27 cellular contexts compared by ENCODE assay signal in genomic region chr10:25417611-25418010, GRCh38.
"Had no signal": no experiment of that assay in that cellular context is flagged by ENCODE, and none has a peak within 500 bp of the region (broad histone marks: within the 10 kb centered on the region; RNA-seq: fewer than 3 reads in every experiment).

No MANE protein-coding gene starts in this region.

- H2AFZ ChIP-seq: neural progenitor cell, parathyroid adenoma had no signal

- FAIRE-seq: small intestine had no signal

- ATAC-seq: natural killer cell; psoas muscle; right cardiac atrium; right lobe of liver; stimulated activated effector memory CD8-positive, alpha-beta T cell treated with anti-CD3 and anti-CD28 coated beads, Interleukin-12 subunit alpha, Interleukin-12 subunit beta, amount 100 ng/mL, for 72 hours; upper lobe of right lung had no signal

- H3K9me3 ChIP-seq: ovary, right lobe of liver, sigmoid colon, thoracic aorta, thyroid gland, tibial nerve, upper lobe of right lung, uterus had no signal

- H3K4me1 Mint-ChIP-seq: natural killer cell; nephron; neural progenitor cell; stimulated activated effector memory CD8-positive, alpha-beta T cell treated with anti-CD3 and anti-CD28 coated beads, Interleukin-12 subunit alpha, Interleukin-12 subunit beta, amount 100 ng/mL, for 72 hours; stimulated activated naive B cell treated with anti-CD40 and anti-IgM and Interleukin-4, amounts not matched to agents 10 μg/mL and 1 μg/mL and 100 μg/mL, for 72 hours had no signal

- H3K4me2 ChIP-seq: neural progenitor cell had no signal

- H3K9me3 Mint-ChIP-seq: type B pancreatic cell had no signal

- H3K27me3 ChIP-seq: neural progenitor cell, ovary, right lobe of liver, sigmoid colon, stomach, thyroid gland, tibial nerve, upper lobe of right lung, uterus had no signal

- H3K9ac ChIP-seq: neural progenitor cell, parathyroid adenoma had no signal

- H3K4me3 Mint-ChIP-seq: natural killer cell; nephron; neural progenitor cell; stimulated activated effector memory CD8-positive, alpha-beta T cell treated with anti-CD3 and anti-CD28 coated beads, Interleukin-12 subunit alpha, Interleukin-12 subunit beta, amount 100 ng/mL, for 72 hours; stimulated activated naive B cell treated with anti-CD40 and anti-IgM and Interleukin-4, amounts not matched to agents 10 μg/mL and 1 μg/mL and 100 μg/mL, for 72 hours; stimulated activated naive CD8-positive, alpha-beta T cell treated with anti-CD3 and anti-CD28 coated beads, Interleukin-15, Interleukin-2, amounts not matched to agents 100 ng/mL and 50 ng/mL, for 24 hours; type B pancreatic cell had no signal

- H3K27ac ChIP-seq: neural progenitor cell, ovary, parathyroid adenoma, psoas muscle, right lobe of liver, sigmoid colon, stomach, thoracic aorta, thyroid gland, tibial nerve, upper lobe of right lung, uterus had no signal

- H3K4me3 ChIP-seq: neural progenitor cell, ovary, psoas muscle, right lobe of liver, sigmoid colon, stomach, thoracic aorta, thyroid gland, tibial nerve, upper lobe of right lung, uterus had no signal

- H3K4me1 ChIP-seq: neural progenitor cell, parathyroid adenoma, psoas muscle, right lobe of liver, sigmoid colon, stomach, thyroid gland, tibial nerve, upper lobe of right lung, uterus had no signal

- H3K36me3 Mint-ChIP-seq: natural killer cell; neural progenitor cell; stimulated activated effector memory CD8-positive, alpha-beta T cell treated with anti-CD3 and anti-CD28 coated beads, Interleukin-12 subunit alpha, Interleukin-12 subunit beta, amount 100 ng/mL, for 72 hours; stimulated activated naive B cell treated with anti-CD40 and anti-IgM and Interleukin-4, amounts not matched to agents 10 μg/mL and 1 μg/mL and 100 μg/mL, for 72 hours; type B pancreatic cell had no signal

- H3K27me3 Mint-ChIP-seq: progenitor cell of endocrine pancreas; stimulated activated naive B cell treated with anti-CD40 and anti-IgM and Interleukin-4, amounts not matched to agents 10 μg/mL and 1 μg/mL and 100 μg/mL, for 72 hours; stimulated activated naive CD8-positive, alpha-beta T cell treated with anti-CD3 and anti-CD28 coated beads, Interleukin-15, Interleukin-2, amounts not matched to agents 100 ng/mL and 50 ng/mL, for 24 hours; type B pancreatic cell had no signal

- H3K27ac Mint-ChIP-seq: natural killer cell; nephron; neural progenitor cell; progenitor cell of endocrine pancreas; stimulated activated effector memory CD8-positive, alpha-beta T cell treated with anti-CD3 and anti-CD28 coated beads, Interleukin-12 subunit alpha, Interleukin-12 subunit beta, amount 100 ng/mL, for 72 hours; stimulated activated naive B cell treated with anti-CD40 and anti-IgM and Interleukin-4, amounts not matched to agents 10 μg/mL and 1 μg/mL and 100 μg/mL, for 72 hours; stimulated activated naive CD8-positive, alpha-beta T cell treated with anti-CD3 and anti-CD28 coated beads, Interleukin-15, Interleukin-2, amounts not matched to agents 100 ng/mL and 50 ng/mL, for 24 hours; type B pancreatic cell had no signal

- H3K36me3 ChIP-seq: neural progenitor cell, ovary, right lobe of liver, sigmoid colon, stomach, thoracic aorta, thyroid gland, tibial nerve, upper lobe of right lung, uterus had no signal

- DNase-seq: natural killer cell; occipital lobe; ovary; psoas muscle; right cardiac atrium; right lobe of liver; sigmoid colon; small intestine; stimulated activated CD4-positive, alpha-beta T cell treated with anti-CD3 and anti-CD28 coated beads, Interleukin-15, amount 100 ng/mL, for 24 hours; stimulated activated CD4-positive, alpha-beta T cell treated with anti-CD3 and anti-CD28 coated beads, Interleukin-2, amount 100 ng/mL, for 24 hours; stimulated activated CD4-positive, alpha-beta T cell treated with anti-CD3 and anti-CD28 coated beads, Interleukin-2, amount 100 ng/mL, for 48 hours; stimulated activated CD4-positive, alpha-beta T cell treated with anti-CD3 and anti-CD28 coated beads, Interleukin-4, amount 100 ng/mL, for 24 hours; stimulated activated naive B cell treated with anti-CD40 and anti-IgM and Interleukin-4, amounts not matched to agents 10 μg/mL and 1 μg/mL and 100 μg/mL, for 72 hours; stimulated activated naive CD4-positive, alpha-beta T cell treated with Interleukin-2 at 50 U/mL for 16 hours; stomach; thyroid gland; upper lobe of right lung; uterus had no signal

- H3K79me2 ChIP-seq: parathyroid adenoma had no signal
